15 cellular contexts compared by ENCODE assay signal in genomic region chr2:62362561-62362960, GRCh38.
DNase-seq lines count a peak whose midpoint lies in the region; ATAC-seq, FAIRE-seq and TF ChIP-seq lines count a peak whose summit lies in the region.
"Had no signal": no experiment of that assay in that cellular context is flagged by ENCODE, and none has a peak within 500 bp of the region (broad histone marks: within the 10 kb centered on the region; RNA-seq: fewer than 3 reads in every experiment).

No MANE protein-coding gene starts in this region.

- no peaks in the 10 kb centered on the region for H3K36me3 Mint-ChIP-seq in CD8-positive, alpha-beta T cell
- H3K36me3 Mint-ChIP-seq: IgD-negative memory B cell had no signal

- H3K36me3 ChIP-seq in kidney (ENCODE audit: control insufficient read depth in 1 of 2, insufficient read depth in 2 of 2, low read length in 2 of 2) = no peaks in the 10 kb centered on the region
- no peaks in the 10 kb centered on the region for H3K36me3 ChIP-seq in CD8-positive, alpha-beta T cell (ENCODE audit: insufficient read depth, low read length)
- no peaks in the 10 kb centered on the region for H3K36me3 ChIP-seq in brain microvascular endothelial cell (replicated peaks)
- H3K36me3 ChIP-seq: HAP-1 had no signal

- TF ChIP-seq CTCF in GM13977 (IDR thresholded peaks at IDR 0.05; ENCODE audit: extremely low read depth, insufficient read depth, missing control alignments) = no peak
- no peak for TF ChIP-seq CTCF in kidney (IDR thresholded peaks at IDR 0.05; ENCODE audit: borderline replicate concordance, extremely low read depth, insufficient read depth)
- no peak for TF ChIP-seq CTCF in CD8-positive, alpha-beta T cell (IDR thresholded peaks at IDR 0.05)
- no peak for TF ChIP-seq CTCF in brain microvascular endothelial cell (IDR thresholded peaks at IDR 0.05; ENCODE audit: low read depth, low read length, missing control alignments)

- no peaks in the 10 kb centered on the region for H3K27me3 Mint-ChIP-seq in CD8-positive, alpha-beta T cell (ENCODE audit: low read depth)

- no peak overlapping the region for H3K4me3 ChIP-seq in kidney (ENCODE audit: low read length in 2 of 2)
- no peak overlapping the region for H3K4me3 ChIP-seq in CD8-positive, alpha-beta T cell (ENCODE audit: low read depth, low read length)
- H3K4me3 ChIP-seq in brain microvascular endothelial cell (ENCODE audit: low read depth, low read length) = no peak overlapping the region
- H3K4me3 ChIP-seq: HAP-1 had no signal

- H3K9ac ChIP-seq in kidney (ENCODE audit: low read length in 2 of 2) = no peak overlapping the region

- H3K27ac Mint-ChIP-seq in CD8-positive, alpha-beta T cell = no peak overlapping the region
- H3K27ac Mint-ChIP-seq: IgD-negative memory B cell, nephron progenitor cell had no signal

- no peak for FAIRE-seq in kidney (lab: Jason Lieb, UNC)

- in situ Hi-C loops in GM13977 (cut with MboI; ENCODE audit: low pct_unique_long_range_greater_than_20kb, low sequenced_read_pairs, unreplicated experiment) = no loop called here
- in situ Hi-C loops in brain microvascular endothelial cell (cut with HindIII; ENCODE audit: low pct_ligation_motif_present, low sequenced_read_pairs) = no loop called here

- POLR2A ChIA-PET in CD8-positive, alpha-beta T cell (lab: Charles Lee) = no interaction called here

- H3K4me1 ChIP-seq in kidney (ENCODE audit: control insufficient read depth in 1 of 2, insufficient read depth in 1 of 2, low read depth in 1 of 2, low read length in 2 of 2) = no peaks in the 10 kb centered on the region
- no peaks in the 10 kb centered on the region for H3K4me1 ChIP-seq in CD8-positive, alpha-beta T cell (ENCODE audit: insufficient read depth, low read length)
- H3K4me1 ChIP-seq: HAP-1 had no signal

- peak; percentile 36 for ATAC-seq in GM21723 (IDR thresholded peaks at IDR 0.05; ENCODE audit: unreplicated experiment)
- peak; percentile 11 for ATAC-seq in HG03575 (IDR thresholded peaks at IDR 0.05; ENCODE audit: extremely low read depth, insufficient number of reproducible peaks, low FRiP score, unreplicated experiment)
- no peak for ATAC-seq in CD8-positive, alpha-beta T cell
- no peak for ATAC-seq in HG02973 (IDR thresholded peaks at IDR 0.05; ENCODE audit: unreplicated experiment)
- ATAC-seq: stimulated activated naive CD8-positive, alpha-beta T cell treated with anti-CD3 and anti-CD28 coated beads, Interleukin-15, Interleukin-2, amounts not matched to agents 100 U/mL and 50 U/mL, for 24 hours had no signal

- intact Hi-C loops in kidney (cut with DNase I) = no loop called here
- intact Hi-C loops in CD8-positive, alpha-beta T cell (cut with DNase I, micrococcal nuclease) = no loop called here

- H3K4me3 Mint-ChIP-seq in CD8-positive, alpha-beta T cell = no peak overlapping the region
- H3K4me3 Mint-ChIP-seq: nephron progenitor cell had no signal

- CTCF ChIA-PET in CD8-positive, alpha-beta T cell (lab: Charles Lee) = interaction anchor here (0.6 to 0.7 kb wide), 3 partner anchors 9 to 247 kb away, joined by 3 to 4 read pairs (median 4); no protein-coding TSS in a partner anchor

- no peaks in the 10 kb centered on the region for H3K27me3 ChIP-seq in CD8-positive, alpha-beta T cell (ENCODE audit: insufficient read depth, low read length)
- no peaks in the 10 kb centered on the region for H3K27me3 ChIP-seq in brain microvascular endothelial cell (replicated peaks)

- H3K9me3 ChIP-seq in kidney (ENCODE audit: control insufficient read depth in 1 of 2, low read length in 2 of 2) = no peaks in the 10 kb centered on the region
- H3K9me3 ChIP-seq in CD8-positive, alpha-beta T cell (ENCODE audit: low read length) = no peaks in the 10 kb centered on the region
- H3K9me3 ChIP-seq: HAP-1 had no signal

- peaks cover 2% of the 10 kb centered on the region for H3K9me3 Mint-ChIP-seq in CD8-positive, alpha-beta T cell
- H3K9me3 Mint-ChIP-seq: IgD-negative memory B cell had no signal

- no peak overlapping the region for H3K27ac ChIP-seq in kidney (ENCODE audit: low read depth in 2 of 2, low read length in 2 of 2)
- H3K27ac ChIP-seq in CD8-positive, alpha-beta T cell (ENCODE audit: low read depth, low read length) = no peak overlapping the region
- no peak overlapping the region for H3K27ac ChIP-seq in brain microvascular endothelial cell

- no peaks in the 10 kb centered on the region for H3K4me1 Mint-ChIP-seq in CD8-positive, alpha-beta T cell (ENCODE audit: low read depth)
- H3K4me1 Mint-ChIP-seq: nephron progenitor cell had no signal

- DNase-seq in GM13977 (ENCODE audit: low spot score) = peak; percentile 68
- DNase-seq in kidney = peak; percentile 82
- DNase-seq in CD8-positive, alpha-beta T cell = no peak
- DNase-seq in brain microvascular endothelial cell = no peak
- no peak for DNase-seq in SIG-M5 treated with dmso at 0.1 percent for 504 hours (lab: John Stamatoyannopoulos, UW; ENCODE audit: unreplicated experiment)
- DNase-seq: activated CD4-positive, alpha-beta T cell treated with anti-CD3 and anti-CD28 coated beads, Interleukin-2, amount 50 U/mL, for 4 hours; GDM1; NCI-H2171; nephron progenitor cell; stimulated activated naive CD8-positive, alpha-beta T cell treated with anti-CD3 and anti-CD28 coated beads, Interleukin-15, Interleukin-2, amounts not matched to agents 100 U/mL and 50 U/mL, for 24 hours had no signal

Comparison
In these comparisons a context has a peak if more than half of its experiments do, and no peak if none do; other contexts are left out.
1. DNase-seq: peak in GM13977 (single experiment) and kidney (single experiment); none in CD8-positive, alpha-beta T cell (0 of 7), brain microvascular endothelial cell (single experiment) and SIG-M5 treated with dmso at 0.1 percent for 504 hours (single experiment).
2. ATAC-seq: peak in GM21723 (single experiment) and HG03575 (single experiment); none in CD8-positive, alpha-beta T cell (single experiment) and HG02973 (single experiment).